In genomic region chr21:35578831-35579470, GRCh38 we compare ENCODE assay signal across 14 cellular contexts.
DNase-seq lines count a peak whose midpoint lies in the region; ATAC-seq and TF ChIP-seq lines count a peak whose summit lies in the region.
"Had no signal": no experiment of that assay in that cellular context is flagged by ENCODE, and none has a peak within 500 bp of the region (broad histone marks: within the 10 kb centered on the region; RNA-seq: fewer than 3 reads in every experiment).

No MANE protein-coding gene starts in this region.

- peak overlapping the region; percentile 76 for H3K27ac Mint-ChIP-seq in activated naive CD8-positive, alpha-beta T cell treated with anti-CD3 and anti-CD28 coated beads for 36 hours
- H3K27ac Mint-ChIP-seq: memory B cell had no signal

- intact Hi-C loops in left ventricle myocardium superior (cut with micrococcal nuclease), result no loop called here

- peaks cover 3% of the 10 kb centered on the region for H3K9me3 Mint-ChIP-seq in activated naive CD8-positive, alpha-beta T cell treated with anti-CD3 and anti-CD28 coated beads for 36 hours
- H3K9me3 Mint-ChIP-seq: memory B cell had no signal

- H3K4me1 Mint-ChIP-seq in activated naive CD8-positive, alpha-beta T cell treated with anti-CD3 and anti-CD28 coated beads for 36 hours, result peaks cover 17% of the 10 kb centered on the region

- TF ChIP-seq CTCF in AG09309 (IDR thresholded peaks at IDR 0.05; ENCODE audit: control insufficient read depth, insufficient read depth, low read depth, low read length, missing control alignments), result no peak

- H3K27me3 Mint-ChIP-seq in activated naive CD8-positive, alpha-beta T cell treated with anti-CD3 and anti-CD28 coated beads for 36 hours, result no peaks in the 10 kb centered on the region

- no peak overlapping the region for H3K4me3 ChIP-seq in AG09309 (ENCODE audit: control insufficient read depth, low read depth, low read length)

- no peaks in the 10 kb centered on the region for H3K36me3 Mint-ChIP-seq in activated naive CD8-positive, alpha-beta T cell treated with anti-CD3 and anti-CD28 coated beads for 36 hours
- H3K36me3 Mint-ChIP-seq: IgD-negative memory B cell had no signal

- no peak for ATAC-seq in HG03442 (IDR thresholded peaks at IDR 0.05; ENCODE audit: unreplicated experiment)
- ATAC-seq in HG02840 (IDR thresholded peaks at IDR 0.05; ENCODE audit: low FRiP score, unreplicated experiment), result no peak
- ATAC-seq in left ventricle myocardium superior, result no peak

- H3K4me3 Mint-ChIP-seq in activated naive CD8-positive, alpha-beta T cell treated with anti-CD3 and anti-CD28 coated beads for 36 hours, result no peak overlapping the region
- H3K4me3 Mint-ChIP-seq: IgD-negative memory B cell, memory B cell had no signal

- DNase-seq in AG09309 (ENCODE audit: low read depth), result peak; percentile 38
- DNase-seq in HCEC 1CT, result peak; percentile 74
- DNase-seq in activated naive CD8-positive, alpha-beta T cell treated with anti-CD3 and anti-CD28 coated beads for 36 hours, result no peak
- DNase-seq in medulla oblongata (ENCODE audit: extremely low spot score), result peak; percentile 11
- no peak for DNase-seq in left ventricle myocardium superior
- no peak for DNase-seq in NCI-H1105 treated with DMSO at 0.1 percent for 48 hours (lab: John Stamatoyannopoulos, UW)
- DNase-seq: C1 segment of cervical spinal cord, NCI-H1417 treated with DMSO at 0.1 percent for 48 hours, NCI-H446 treated with DMSO at 0.1 percent for 48 hours, occipital lobe had no signal

Comparison
In these comparisons a context has a peak if more than half of its experiments do, and no peak if none do; other contexts are left out.
1. DNase-seq: peak in AG09309 (single experiment), HCEC 1CT (single experiment) and medulla oblongata (single experiment); none in activated naive CD8-positive, alpha-beta T cell treated with anti-CD3 and anti-CD28 coated beads for 36 hours (single experiment), left ventricle myocardium superior (single experiment) and NCI-H1105 treated with DMSO at 0.1 percent for 48 hours (single experiment).